In the genomic region with DNA sequence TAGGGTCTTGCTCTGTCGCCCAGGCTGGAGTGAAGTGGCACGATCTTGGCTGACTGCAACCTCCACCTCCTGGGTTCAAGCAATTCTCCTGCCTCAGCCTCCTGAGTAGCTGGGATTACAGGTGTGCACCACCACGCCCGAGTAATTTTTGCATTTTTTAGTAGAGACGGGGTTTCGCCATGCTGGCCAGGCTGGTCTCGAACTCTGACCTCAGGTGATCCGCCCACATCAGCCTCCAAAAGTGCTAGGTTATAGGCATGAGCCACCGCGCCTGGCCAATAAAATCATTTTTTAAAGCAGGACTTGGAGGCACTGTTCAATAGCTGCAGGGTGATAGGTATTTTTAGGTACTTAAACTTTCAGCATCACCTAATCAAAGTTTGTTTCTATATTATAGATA, we compare ENCODE assay signal across 1 cellular context. TPM values are rescaled to one million over a fixed set of nuclear protein-coding genes. Genes with fewer than 3 reads are reported as not detected.
"Had no signal": no experiment of that assay in that cellular context is flagged by ENCODE, and none has a peak within 500 bp of the region (broad histone marks: within the 10 kb centered on the region; RNA-seq: fewer than 3 reads in every experiment).

No MANE protein-coding gene starts in this region.

RNA-seq across cellular contexts. Expression of a gene that starts 24.6 kb away (rescaled TPM):
- total RNA-seq: activated CD8-positive, alpha-beta T cell treated with anti-CD3 and anti-CD28 coated beads for 36 hours had no signal
